Comparison of ENCODE assay signal across 18 cellular contexts in the genomic region with DNA sequence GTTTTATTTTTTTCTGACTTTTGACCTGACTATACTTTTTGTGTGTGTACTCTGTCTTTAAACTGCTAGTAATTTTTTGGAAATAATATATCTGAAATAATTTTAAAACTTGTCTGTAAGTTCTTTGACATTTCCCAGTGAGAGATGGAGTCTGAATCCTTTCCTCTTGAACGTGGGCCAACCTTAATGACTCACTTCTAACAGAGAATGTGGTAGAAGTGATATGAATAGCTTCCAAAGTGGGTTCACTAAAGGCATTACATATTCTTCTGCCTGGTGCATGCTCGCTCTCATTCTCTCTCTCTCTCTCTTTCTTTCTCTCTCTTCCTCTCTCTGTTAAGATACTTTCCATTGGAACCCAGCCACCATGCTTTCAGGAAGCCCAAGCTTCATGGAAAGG.
DNase-seq lines count a peak whose midpoint lies in the region; ATAC-seq and TF ChIP-seq lines count a peak whose summit lies in the region.
"Had no signal": no experiment of that assay in that cellular context is flagged by ENCODE, and none has a peak within 500 bp of the region (broad histone marks: within the 10 kb centered on the region; RNA-seq: fewer than 3 reads in every experiment).

No MANE protein-coding gene starts in this region.

- intact Hi-C loops in PC-3 (cut with micrococcal nuclease): no loop called here

- H3K4ac ChIP-seq in mesenchymal stem cell (ENCODE audit: low read depth in 1 of 2, low read length in 2 of 2): no peak overlapping the region

- no peaks in the 10 kb centered on the region for H3K79me1 ChIP-seq in mesenchymal stem cell (replicated peaks; ENCODE audit: low read length, poor library complexity, severe bottlenecking)

- ATAC-seq in PC-3 (no peak), HG03378 (IDR thresholded peaks at IDR 0.05; ENCODE audit: unreplicated experiment) (no peak)
- no peak for ATAC-seq in stimulated activated naive B cell treated with anti-CD40 and anti-IgM and Interleukin-4, amounts not matched to agents 10 μg/mL and 1 μg/mL and 100 μg/mL, for 72 hours (replicated peaks)
- ATAC-seq: HepG2; natural killer cell treated with Interleukin-12 subunit alpha and Interleukin-12 subunit beta and Interleukin-15 and Interleukin-18, amount 100 ng/mL, for 72 hours had no signal

- no peak overlapping the region for H3K27ac ChIP-seq in PC-3 (ENCODE audit: low read length)
- H3K27ac ChIP-seq in brain microvascular endothelial cell: no peak overlapping the region
- no peak overlapping the region for H3K27ac ChIP-seq in mesenchymal stem cell (ENCODE audit: low read length, poor library complexity, severe bottlenecking)
- H3K27ac ChIP-seq: vagina had no signal

- no peak overlapping the region for H3K9ac ChIP-seq in PC-3 (ENCODE audit: low read length)
- no peak overlapping the region for H3K9ac ChIP-seq in mesenchymal stem cell (ENCODE audit: low read length)

- no peak overlapping the region for H2BK120ac ChIP-seq in mesenchymal stem cell (ENCODE audit: low read depth, low read length)

- H3K18ac ChIP-seq in mesenchymal stem cell (ENCODE audit: low read depth in 1 of 2, low read length in 2 of 2): no peak overlapping the region

- H3K27ac Mint-ChIP-seq in stimulated activated naive B cell treated with anti-CD40 and anti-IgM and Interleukin-4, amounts not matched to agents 10 μg/mL and 1 μg/mL and 100 μg/mL, for 72 hours: no peak overlapping the region
- H3K27ac Mint-ChIP-seq: immature natural killer cell; natural killer cell treated with Interleukin-12 subunit alpha and Interleukin-12 subunit beta and Interleukin-15 and Interleukin-18, amount 100 ng/mL, for 72 hours had no signal

- DNase-seq in COLO829 (ENCODE audit: low spot score): peak; percentile 79
- peak; percentile 56 for DNase-seq in PC-3
- peak; percentile 77 for DNase-seq in brain microvascular endothelial cell
- peak; percentile 2 for DNase-seq in mesenchymal stem cell
- no peak for DNase-seq in stimulated activated naive B cell treated with anti-CD40 and anti-IgM and Interleukin-4, amounts not matched to agents 10 μg/mL and 1 μg/mL and 100 μg/mL, for 72 hours
- DNase-seq in SKM-1 (lab: John Stamatoyannopoulos, UW; ENCODE audit: unreplicated experiment): no peak
- DNase-seq in stimulated activated CD4-positive, alpha-beta T cell treated with anti-CD3 and anti-CD28 coated beads, Interleukin-4, amount 100 ng/mL, for 4 hours: no peak
- DNase-seq: anterior cingulate cortex, erythroblast, immature natural killer cell, MG63, NCI-H2107, NCI-H526, retina had no signal

- H2BK5ac ChIP-seq in mesenchymal stem cell (ENCODE audit: low read depth, low read length, poor library complexity, severe bottlenecking): no peak overlapping the region

- no peak overlapping the region for H2BK12ac ChIP-seq in mesenchymal stem cell (ENCODE audit: low read length in 2 of 2)

- no peak overlapping the region for H2BK15ac ChIP-seq in mesenchymal stem cell (ENCODE audit: low read depth, poor library complexity, severe bottlenecking)

- H3F3A ChIP-seq in PC-3 (ENCODE audit: low read length, unreplicated experiment): no peaks in the 10 kb centered on the region

- H3K27me3 ChIP-seq in PC-3 (ENCODE audit: low read length) (peaks cover 91% of the 10 kb centered on the region), brain microvascular endothelial cell (replicated peaks) (no peaks in the 10 kb centered on the region), mesenchymal stem cell (ENCODE audit: control insufficient read depth in 1 of 2, insufficient read depth in 1 of 2, low read length in 2 of 2) (no peaks in the 10 kb centered on the region)
- H3K27me3 ChIP-seq: MG63, vagina had no signal

- POLR2A ChIA-PET in PC-3 (lab: Charles Lee; ENCODE audit: unreplicated experiment): no interaction called here

- H2AFZ ChIP-seq in PC-3 (ENCODE audit: low read length) (no peak overlapping the region), mesenchymal stem cell (ENCODE audit: low read depth, low read length) (no peak overlapping the region)

- no peak overlapping the region for H3K4me3 Mint-ChIP-seq in stimulated activated naive B cell treated with anti-CD40 and anti-IgM and Interleukin-4, amounts not matched to agents 10 μg/mL and 1 μg/mL and 100 μg/mL, for 72 hours
- H3K4me3 Mint-ChIP-seq: immature natural killer cell; natural killer cell treated with Interleukin-12 subunit alpha and Interleukin-12 subunit beta and Interleukin-15 and Interleukin-18, amount 100 ng/mL, for 72 hours had no signal

- no peaks in the 10 kb centered on the region for H3K36me3 ChIP-seq in PC-3 (ENCODE audit: low read depth, low read length)
- H3K36me3 ChIP-seq in brain microvascular endothelial cell (replicated peaks): no peaks in the 10 kb centered on the region
- no peaks in the 10 kb centered on the region for H3K36me3 ChIP-seq in mesenchymal stem cell (ENCODE audit: control insufficient read depth in 1 of 2, insufficient read depth in 2 of 2, low read depth in 1 of 2, low read length in 2 of 2)
- H3K36me3 ChIP-seq: MG63, vagina had no signal

- no peak overlapping the region for H3K23ac ChIP-seq in mesenchymal stem cell (ENCODE audit: low read length in 2 of 2)

- no peaks in the 10 kb centered on the region for H3K36me3 Mint-ChIP-seq in stimulated activated naive B cell treated with anti-CD40 and anti-IgM and Interleukin-4, amounts not matched to agents 10 μg/mL and 1 μg/mL and 100 μg/mL, for 72 hours
- H3K36me3 Mint-ChIP-seq: immature natural killer cell; natural killer cell treated with Interleukin-12 subunit alpha and Interleukin-12 subunit beta and Interleukin-15 and Interleukin-18, amount 100 ng/mL, for 72 hours had no signal

- no peaks in the 10 kb centered on the region for H3K4me1 Mint-ChIP-seq in stimulated activated naive B cell treated with anti-CD40 and anti-IgM and Interleukin-4, amounts not matched to agents 10 μg/mL and 1 μg/mL and 100 μg/mL, for 72 hours
- H3K4me1 Mint-ChIP-seq: immature natural killer cell had no signal

- H3K4me3 ChIP-seq in PC-3 (ENCODE audit: low read length): no peak overlapping the region
- H3K4me3 ChIP-seq in brain microvascular endothelial cell (ENCODE audit: low read depth, low read length): no peak overlapping the region
- no peak overlapping the region for H3K4me3 ChIP-seq in mesenchymal stem cell (ENCODE audit: insufficient read depth in 1 of 2, low read depth in 1 of 2, low read length in 2 of 2)
- H3K4me3 ChIP-seq: MG63, vagina had no signal

- H3K14ac ChIP-seq in mesenchymal stem cell (ENCODE audit: low read length in 2 of 2): no peak overlapping the region

- H3K9me3 Mint-ChIP-seq in stimulated activated naive B cell treated with anti-CD40 and anti-IgM and Interleukin-4, amounts not matched to agents 10 μg/mL and 1 μg/mL and 100 μg/mL, for 72 hours: peaks cover 6 to 7% of the 10 kb centered on the region in 2 donors

- no peak overlapping the region for H4K91ac ChIP-seq in mesenchymal stem cell (ENCODE audit: low read length)

- TF ChIP-seq CTCF in PC-3 (conservative IDR thresholded peaks at IDR 0.05; ENCODE audit: low read depth, low read length): no peak
- TF ChIP-seq CTCF in brain microvascular endothelial cell (IDR thresholded peaks at IDR 0.05; ENCODE audit: low read depth, low read length, missing control alignments): no peak

- BruUV-seq in PC-3 (replicated peaks; lab: Mats Ljungman, UMichigan): no TSS peak

- no peak overlapping the region for H4K8ac ChIP-seq in mesenchymal stem cell (ENCODE audit: low read length)

- H3K4me2 ChIP-seq in PC-3 (ENCODE audit: low read length) (no peak overlapping the region), mesenchymal stem cell (ENCODE audit: low read length, poor library complexity, severe bottlenecking) (no peak overlapping the region)

- no peak overlapping the region for H2AK5ac ChIP-seq in mesenchymal stem cell (ENCODE audit: low read length, severe bottlenecking)

- H3K4me1 ChIP-seq in PC-3 (ENCODE audit: insufficient read depth, low read length) (no peaks in the 10 kb centered on the region), mesenchymal stem cell (ENCODE audit: control insufficient read depth, insufficient read depth, low read depth, low read length) (no peaks in the 10 kb centered on the region)
- H3K4me1 ChIP-seq: vagina had no signal

- CTCF ChIA-PET in PC-3 (lab: Charles Lee): no interaction called here

- WGBS in mesenchymal stem cell: 100% methylated on average over 1 of the region's 2 CpGs

- no peaks in the 10 kb centered on the region for H4K20me1 ChIP-seq in PC-3 (ENCODE audit: low read length)

- H3K27me3 Mint-ChIP-seq in stimulated activated naive B cell treated with anti-CD40 and anti-IgM and Interleukin-4, amounts not matched to agents 10 μg/mL and 1 μg/mL and 100 μg/mL, for 72 hours: peaks cover 0 to 5% of the 10 kb centered on the region in 2 donors

- H3K79me2 ChIP-seq in PC-3 (ENCODE audit: low read length): no peaks in the 10 kb centered on the region

- no peaks in the 10 kb centered on the region for H3K9me2 ChIP-seq in PC-3 (replicated peaks; ENCODE audit: low read length)

- no peaks in the 10 kb centered on the region for H3K9me3 ChIP-seq in PC-3 (ENCODE audit: low read length)
- no peaks in the 10 kb centered on the region for H3K9me3 ChIP-seq in mesenchymal stem cell (ENCODE audit: control insufficient read depth, low read length)
- H3K9me3 ChIP-seq: MG63, vagina had no signal

- in situ Hi-C loops in brain microvascular endothelial cell (cut with HindIII; ENCODE audit: low pct_ligation_motif_present, low sequenced_read_pairs): no loop called here

Comparison
In these comparisons a context has a peak if more than half of its experiments do, and no peak if none do; other contexts are left out.
1. DNase-seq: peak in COLO829 (single experiment), PC-3 (single experiment), brain microvascular endothelial cell (single experiment) and mesenchymal stem cell (single experiment); none in stimulated activated naive B cell treated with anti-CD40 and anti-IgM and Interleukin-4, amounts not matched to agents 10 μg/mL and 1 μg/mL and 100 μg/mL, for 72 hours (single experiment), SKM-1 (single experiment) and stimulated activated CD4-positive, alpha-beta T cell treated with anti-CD3 and anti-CD28 coated beads, Interleukin-4, amount 100 ng/mL, for 4 hours (0 of 2).